In genomic region chr19:14364098-14364443, GRCh38 we compare ENCODE assay signal across 8 cellular contexts. TPM values are rescaled to one million over a fixed set of nuclear protein-coding genes. Genes with fewer than 3 reads are reported as not detected.
A peak's percentile ranks its signal among the peaks of the same experiment; 100 is the strongest.
DNase-seq lines count a peak whose midpoint lies in the region; ATAC-seq and TF ChIP-seq lines count a peak whose summit lies in the region.
"Not testable (repeated sequence)": the region's sequence is repeated elsewhere in the genome, so short reads cannot be mapped to it uniquely, and the experiment has no call there.

No MANE protein-coding gene starts in this region.

- intact Hi-C loops in Panc1 (cut with micrococcal nuclease; ENCODE audit: unreplicated experiment); left ventricle myocardium inferior (cut with micrococcal nuclease); sigmoid colon (cut with DNase I): not testable (repeated sequence)
- intact Hi-C loops in mammary epithelial cell (cut with micrococcal nuclease) = loop anchor here (10.0 kb wide), 1 partner anchor 111 kb away; the partner anchor contains the start of gene PTGER1

- not testable (repeated sequence) for TF ChIP-seq CTCF in GM12865 (IDR thresholded peaks at IDR 0.05; ENCODE audit: insufficient read depth, low read depth, low read length, missing control alignments); Panc1 (IDR thresholded peaks at IDR 0.05); mammary epithelial cell (conservative IDR thresholded peaks at IDR 0.05 in 1 of 2, IDR thresholded peaks at IDR 0.05 in 1 of 2; ENCODE audit: extremely low read depth in 1 of 2, insufficient read depth in 1 of 2, low read depth in 1 of 2, low read length in 2 of 2); left ventricle myocardium inferior (IDR thresholded peaks at IDR 0.05; ENCODE audit: borderline replicate concordance); mesothelial cell of epicardium (IDR thresholded peaks at IDR 0.05; ENCODE audit: unreplicated experiment); sigmoid colon (IDR thresholded peaks at IDR 0.05); type B pancreatic cell (conservative IDR thresholded peaks at IDR 0.05)

- not testable (repeated sequence) for H3K9ac ChIP-seq in mammary epithelial cell (ENCODE audit: insufficient read depth, low read length)

- not testable (repeated sequence) for ATAC-seq in Panc1

- H3K36me3 ChIP-seq in Panc1 (ENCODE audit: control insufficient read depth, insufficient read depth, low read length); mammary epithelial cell (ENCODE audit: insufficient read depth, low read length); left ventricle myocardium inferior; sigmoid colon: not testable (repeated sequence)

- H3K4me3 Mint-ChIP-seq in activated T-cell treated with anti-CD3 and anti-CD28 coated beads, Interleukin-2, amount 50 U/mL, for 24 hours = peak overlapping the region; percentile 82
- H3K4me3 Mint-ChIP-seq in mesothelial cell of epicardium = peak overlapping the region; percentile 57
- H3K4me3 Mint-ChIP-seq in type B pancreatic cell = peak overlapping the region; percentile 81

- WGBS in mammary epithelial cell (ENCODE audit: low coverage, missing lambda C conversion rate) = 83% methylated on average over 7 of the region's 9 CpGs
- WGBS in sigmoid colon, 2 donors = 70 to 79% methylated on average over 9 of the region's 9 CpGs

- H3K9me3 ChIP-seq in Panc1 (ENCODE audit: control insufficient read depth, insufficient read depth, low read depth, low read length); mammary epithelial cell (replicated peaks; ENCODE audit: insufficient read depth, low read length); left ventricle myocardium inferior (replicated peaks); sigmoid colon: not testable (repeated sequence)

- dilution Hi-C loops in mammary epithelial cell (cut with HindIII; ENCODE audit: low sequenced_read_pairs) = not testable (repeated sequence)

- not testable (repeated sequence) for H3K36me3 Mint-ChIP-seq in activated T-cell treated with anti-CD3 and anti-CD28 coated beads, Interleukin-2, amount 50 U/mL, for 24 hours (ENCODE audit: low read depth); mesothelial cell of epicardium; type B pancreatic cell

- not testable (repeated sequence) for TF ChIP-seq POLR2A in sigmoid colon (IDR thresholded peaks at IDR 0.05)

- in situ Hi-C loops in Panc1 (cut with HindIII; ENCODE audit: low pct_unique_long_range_greater_than_20kb, low sequenced_read_pairs); mammary epithelial cell (cut with MboI; ENCODE audit: low sequenced_read_pairs in 2 of 2): not testable (repeated sequence)

- not testable (repeated sequence) for H3K27me3 ChIP-seq in Panc1 (ENCODE audit: control insufficient read depth, insufficient read depth, low read length); mammary epithelial cell (ENCODE audit: insufficient read depth, low read length); left ventricle myocardium inferior (ENCODE audit: low read depth); sigmoid colon

- not testable (repeated sequence) for BruUV-seq in Panc1 (replicated peaks; lab: Mats Ljungman, UMichigan)
- TSS peak; percentile 83 for BruUV-seq in mammary epithelial cell (replicated peaks; lab: Mats Ljungman, UMichigan)

- H4K20me1 ChIP-seq in mammary epithelial cell (ENCODE audit: insufficient read depth, low read length) = not testable (repeated sequence)

- H3K4me3 ChIP-seq in GM12865 (ENCODE audit: low read depth, low read length) = peak overlapping the region; percentile 55
- H3K4me3 ChIP-seq in Panc1 (ENCODE audit: low read depth in 2 of 2, low read length in 2 of 2) = peak overlapping the region; percentile 37 to 49
- H3K4me3 ChIP-seq in mammary epithelial cell (replicated peaks in 1 of 3; ENCODE audit: insufficient read depth in 1 of 3, low read depth in 2 of 3, low read length in 3 of 3) = peak overlapping the region in 1 of 3 experiments; percentile 43
- peak overlapping the region; percentile 55 for H3K4me3 ChIP-seq in left ventricle myocardium inferior
- not testable (repeated sequence) for H3K4me3 ChIP-seq in sigmoid colon

- H3K4me1 ChIP-seq in Panc1 (ENCODE audit: control insufficient read depth, insufficient read depth, low read length) (peaks cover 11% of the 10 kb centered on the region), left ventricle myocardium inferior (peaks cover 24% of the 10 kb centered on the region), sigmoid colon (peaks cover 0 to 22% (median 15%) of the 10 kb centered on the region in 4 donors)
- H3K4me1 ChIP-seq in mammary epithelial cell (ENCODE audit: insufficient read depth, low read length) = not testable (repeated sequence)

- H3K27ac ChIP-seq in Panc1 (ENCODE audit: low read length) (peak overlapping the region; percentile 69), left ventricle myocardium inferior (replicated peaks) (peak overlapping the region; percentile 84), sigmoid colon (peak overlapping the region; percentile 54 to 85 (median 72))
- H3K27ac ChIP-seq in mammary epithelial cell (ENCODE audit: insufficient read depth, low read depth, low read length) = not testable (repeated sequence)

- H2AFZ ChIP-seq in mammary epithelial cell (ENCODE audit: low read depth, low read length) = peak overlapping the region; percentile 91

- not testable (repeated sequence) for H3K27me3 Mint-ChIP-seq in activated T-cell treated with anti-CD3 and anti-CD28 coated beads, Interleukin-2, amount 50 U/mL, for 24 hours; mesothelial cell of epicardium (ENCODE audit: low read depth); type B pancreatic cell

- not testable (repeated sequence) for TF ChIP-seq EP300 in sigmoid colon (IDR thresholded peaks at IDR 0.05)

- peak overlapping the region; percentile 69 for H3K4me2 ChIP-seq in mammary epithelial cell (ENCODE audit: insufficient read depth, low read depth, low read length)

- H3K4me1 Mint-ChIP-seq in activated T-cell treated with anti-CD3 and anti-CD28 coated beads, Interleukin-2, amount 50 U/mL, for 24 hours (ENCODE audit: low read depth) = peaks cover 62% of the 10 kb centered on the region
- H3K4me1 Mint-ChIP-seq in mesothelial cell of epicardium (peaks cover 26% of the 10 kb centered on the region), type B pancreatic cell (ENCODE audit: unreplicated experiment) (peaks cover 27% of the 10 kb centered on the region)

- DNase-seq in GM12865 (ENCODE audit: low read depth); Panc1 (ENCODE audit: low read depth, low spot score); activated T-cell treated with anti-CD3 and anti-CD28 coated beads, Interleukin-2, amount 50 U/mL, for 24 hours; mammary epithelial cell; left ventricle myocardium inferior; mesothelial cell of epicardium (ENCODE audit: low spot score in 2 of 2, unreplicated experiment in 2 of 2); sigmoid colon; type B pancreatic cell (ENCODE audit: extremely low spot score, unreplicated experiment): not testable (repeated sequence)

- not testable (repeated sequence) for H3K79me2 ChIP-seq in mammary epithelial cell (ENCODE audit: insufficient read depth, low read length)

- CTCF ChIA-PET in Panc1 (lab: Charles Lee) (interaction anchor here (0.6 to 1.4 kb wide), 4 partner anchors 16 to 99 kb away, joined by 3 to 9 read pairs (median 4); no protein-coding TSS in a partner anchor), mammary epithelial cell (lab: Charles Lee; ENCODE audit: low non-redundant PET) (interaction anchor here (1.0 kb wide), 2 partner anchors 16 to 38 kb away, joined by 9 to 15 read pairs; no protein-coding TSS in a partner anchor)

- H3K27ac Mint-ChIP-seq in activated T-cell treated with anti-CD3 and anti-CD28 coated beads, Interleukin-2, amount 50 U/mL, for 24 hours = peak overlapping the region; percentile 96
- H3K27ac Mint-ChIP-seq in mesothelial cell of epicardium (peak overlapping the region; percentile 84), type B pancreatic cell (peak overlapping the region; percentile 85)

- POLR2A ChIA-PET in Panc1 (lab: Charles Lee) = interaction anchor here (0.6 to 0.7 kb wide), 2 partner anchors 16 to 19 kb away, joined by 3 read pairs; no protein-coding TSS in a partner anchor

- not testable (repeated sequence) for H3K9me3 Mint-ChIP-seq in activated T-cell treated with anti-CD3 and anti-CD28 coated beads, Interleukin-2, amount 50 U/mL, for 24 hours; mesothelial cell of epicardium; type B pancreatic cell

RNA-seq across cellular contexts. Expression of gene ADGRE5, which starts 17.2 kb away (rescaled TPM):
- total RNA-seq in Panc1 (2021; ENCODE audit: unreplicated experiment) (109 TPM), mammary epithelial cell (10 to 100 TPM; 19.3 to 35.4 TPM), left ventricle myocardium inferior (32.7 TPM), mesothelial cell of epicardium (4.5 to 5.4 TPM (median 4.9 TPM) in 3 replicates), sigmoid colon (10 to 100 TPM; 23.7 to 63.1 (median 34.1) TPM), type B pancreatic cell (ENCODE audit: low replicate concordance) (4.9 and 14.3 TPM in 2 replicates)
- polyA plus RNA-seq in Panc1 (2012; ENCODE audit: insufficient read length) = 128 TPM
- polyA plus RNA-seq in mammary epithelial cell (17.5 TPM), sigmoid colon (100 to 1,000 TPM in 1 of 3 donors, 10 to 100 TPM in 2; 12.0 to 111 (median 29.8) TPM)
- polyA minus RNA-seq in mammary epithelial cell = 26.7 TPM

RNA-seq across cellular contexts. Expression of gene DDX39A, which starts 55.1 kb away (rescaled TPM):
- 117 TPM for total RNA-seq in Panc1 (2021; ENCODE audit: unreplicated experiment)
- polyA plus RNA-seq in Panc1 (2012; ENCODE audit: insufficient read length) = 96.9 TPM
- total RNA-seq in mammary epithelial cell = 10 to 100 TPM; 34.0 to 74.4 TPM
- 108 TPM for polyA plus RNA-seq in mammary epithelial cell
- 67.1 TPM for polyA minus RNA-seq in mammary epithelial cell
- total RNA-seq in left ventricle myocardium inferior = 33.4 TPM
- total RNA-seq in mesothelial cell of epicardium = 66.9 to 68.6 TPM (median 67.6 TPM) in 3 replicates
- total RNA-seq in sigmoid colon = 10 to 100 TPM; 37.8 to 43.8 (median 42.0) TPM
- 100 to 1,000 TPM in 1 of 3 donors, 10 to 100 TPM in 2; 40.2 to 161 (median 45.3) TPM for polyA plus RNA-seq in sigmoid colon
- 71.9 and 84.3 TPM in 2 replicates for total RNA-seq in type B pancreatic cell (ENCODE audit: low replicate concordance)
